In genomic region chr5:4901305-4901751, GRCh38 we compare ENCODE assay signal across 1 cellular context.
TF ChIP-seq lines count a peak whose summit lies in the region.

No MANE protein-coding gene starts in this region.

TF ChIP-seq in GM23338, 12 proteins besides CTCF, POLR2A, EP300 and RAD21 (continued from another document):
- TF ChIP-seq ZNF462 (CRISPR knock-in tag; IDR thresholded peaks at IDR 0.05), result no peak
- TF ChIP-seq NANOG (IDR thresholded peaks at IDR 0.05; ENCODE audit: borderline replicate concordance), result no peak
- TF ChIP-seq ZNF114 (CRISPR knock-in tag; IDR thresholded peaks at IDR 0.05), result no peak
- no peak for TF ChIP-seq ETS1 (IDR thresholded peaks at IDR 0.05)
- no peak for TF ChIP-seq CREB1 (CRISPR knock-in tag; IDR thresholded peaks at IDR 0.05; ENCODE audit: low read depth)
TF ChIP-seq in GM23338: peak in this region for 0.
